19 cellular contexts compared by ENCODE assay signal in the genomic region with DNA sequence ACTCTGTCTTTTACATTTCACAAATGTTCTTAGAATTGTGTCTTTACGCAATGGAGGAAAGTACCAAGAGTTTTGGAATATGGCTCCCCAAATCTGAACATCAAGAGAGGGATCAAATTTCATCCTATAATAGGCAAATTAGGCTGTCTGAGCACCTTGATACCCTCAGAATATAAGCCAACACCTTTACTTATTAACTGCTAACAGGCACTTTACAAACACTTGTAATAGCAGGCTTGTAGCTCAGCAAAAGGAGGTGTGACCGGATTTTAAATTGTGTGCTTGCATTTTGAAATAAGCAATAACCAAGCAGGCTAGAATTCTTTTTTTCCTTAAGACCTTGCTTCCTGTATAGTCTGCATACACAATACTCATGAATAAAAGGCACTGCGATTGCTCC.
"Had no signal": no experiment of that assay in that cellular context is flagged by ENCODE, and none has a peak within 500 bp of the region (broad histone marks: within the 10 kb centered on the region; RNA-seq: fewer than 3 reads in every experiment).

No MANE protein-coding gene starts in this region.

- DNase-seq: KBM-7, NCI-H1092 treated with DMSO at 0.1 percent for 48 hours, NCI-H1436, NCI-H187, NCI-H2029, NCI-H2081 treated with DMSO at 0.1 percent for 48 hours, NCI-H2171, NCI-H226, NCI-H446, NCI-H510A, NCI-H524 treated with DMSO at 0.1 percent for 48 hours, NCI-H69, NCI-H774, Right ventricle myocardium superior, RPMI8226, SIG-M5 had no signal

- FAIRE-seq: RCC 7860 had no signal

- H3K9me3 ChIP-seq: SJSA1 had no signal

- H3K27me3 ChIP-seq: SJSA1 had no signal

- H3K4me3 ChIP-seq: SJSA1, SK-N-MC had no signal

- H3K36me3 ChIP-seq: SJSA1 had no signal

- H3K4me1 ChIP-seq: SJSA1 had no signal

- H3K27ac ChIP-seq: SJSA1, SK-N-MC had no signal
